16 cellular contexts compared by ENCODE assay signal in the genomic region with DNA sequence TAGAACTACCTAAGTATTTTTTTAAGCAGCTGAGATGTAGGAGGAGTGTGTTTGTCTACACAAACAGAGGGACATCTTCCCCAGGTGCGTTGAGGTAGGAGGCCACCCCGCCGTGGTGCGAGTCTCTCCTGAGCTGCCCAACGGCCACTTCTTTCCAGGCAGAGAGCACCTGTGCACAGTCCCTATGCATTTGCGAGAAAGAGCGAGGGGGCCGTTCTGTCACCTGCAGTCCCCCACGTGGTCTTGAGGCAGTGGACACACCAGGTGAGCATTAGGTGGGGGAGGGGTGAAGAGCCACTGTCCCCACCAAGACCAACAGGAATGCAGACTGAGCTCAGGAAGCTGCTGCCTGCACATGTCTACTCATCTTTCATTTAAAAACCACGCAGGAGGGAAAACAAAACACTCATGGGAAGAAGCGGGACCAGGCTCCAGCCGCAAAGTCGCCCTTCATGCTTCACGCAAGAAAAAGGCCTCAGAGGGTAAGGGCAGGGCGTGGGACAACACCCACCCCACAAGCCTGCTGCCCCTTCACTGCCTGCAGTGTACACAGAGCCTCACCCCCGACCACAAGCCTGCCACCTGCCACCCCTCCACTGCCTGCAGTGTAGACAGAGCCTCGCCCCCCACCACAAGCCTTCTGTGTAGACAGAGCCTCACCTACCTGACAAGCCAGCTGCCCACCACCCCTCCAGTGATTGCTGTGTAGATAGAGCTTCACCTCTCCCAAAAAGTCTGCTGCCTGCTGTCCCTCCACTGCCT.
DNase-seq lines count a peak whose midpoint lies in the region; ATAC-seq, FAIRE-seq and TF ChIP-seq lines count a peak whose summit lies in the region.
"Had no signal": no experiment of that assay in that cellular context is flagged by ENCODE, and none has a peak within 500 bp of the region (broad histone marks: within the 10 kb centered on the region; RNA-seq: fewer than 3 reads in every experiment).

No MANE protein-coding gene starts in this region.

- no peak overlapping the region for H3K27ac ChIP-seq in kidney (ENCODE audit: low read depth in 2 of 2, low read length in 2 of 2)
- no peak overlapping the region for H3K27ac ChIP-seq in SK-N-SH (ENCODE audit: low read depth in 2 of 2, low read length in 1 of 2)
- H3K27ac ChIP-seq in hepatocyte, result no peak overlapping the region
- H3K27ac ChIP-seq: body of pancreas, epithelial cell of prostate, left ventricle myocardium inferior, ovary had no signal

- peak overlapping the region; percentile 72 for H3K4me3 Mint-ChIP-seq in stimulated activated naive CD8-positive, alpha-beta T cell treated with anti-CD3 and anti-CD28 coated beads, Interleukin-15, Interleukin-2, amounts not matched to agents 100 ng/mL and 50 ng/mL, for 24 hours
- no peak overlapping the region for H3K4me3 Mint-ChIP-seq in HFFc6

- no peak overlapping the region for H3K4me2 ChIP-seq in SK-N-SH
- H3K4me2 ChIP-seq in hepatocyte, result no peak overlapping the region

- no peak for TF ChIP-seq EP300 in SK-N-SH (IDR thresholded peaks at IDR 0.05; ENCODE audit: borderline replicate concordance in 1 of 2, low read depth in 1 of 2, low read length in 1 of 2)

- H3K9me3 ChIP-seq in kidney (ENCODE audit: control insufficient read depth in 1 of 2, low read length in 2 of 2), result peaks cover 0 to 4% of the 10 kb centered on the region in 2 donors
- H3K9me3 ChIP-seq in SK-N-SH, result no peaks in the 10 kb centered on the region
- H3K9me3 ChIP-seq in hepatocyte (ENCODE audit: low read depth), result no peaks in the 10 kb centered on the region
- H3K9me3 ChIP-seq: body of pancreas, ovary had no signal

- CTCF ChIA-PET in SK-N-SH (lab: Yijun Ruan, JAX), result no interaction called here

- peaks cover 15% of the 10 kb centered on the region for H3K9me3 Mint-ChIP-seq in stimulated activated naive CD8-positive, alpha-beta T cell treated with anti-CD3 and anti-CD28 coated beads, Interleukin-15, Interleukin-2, amounts not matched to agents 100 ng/mL and 50 ng/mL, for 24 hours
- peaks cover 49% of the 10 kb centered on the region for H3K9me3 Mint-ChIP-seq in HFFc6

- H3K36me3 Mint-ChIP-seq in stimulated activated naive CD8-positive, alpha-beta T cell treated with anti-CD3 and anti-CD28 coated beads, Interleukin-15, Interleukin-2, amounts not matched to agents 100 ng/mL and 50 ng/mL, for 24 hours (ENCODE audit: low read depth), result peaks cover 5% of the 10 kb centered on the region
- H3K36me3 Mint-ChIP-seq in HFFc6 (ENCODE audit: low read depth), result 0 out of 2 replicates have a peak, but pooled peaks cover 6% of the 10 kb centered on the region

- H2AFZ ChIP-seq in SK-N-SH (ENCODE audit: low read depth), result no peak overlapping the region
- H2AFZ ChIP-seq in hepatocyte, result no peak overlapping the region

- no peaks in the 10 kb centered on the region for H3K9me2 ChIP-seq in SK-N-SH
- no peaks in the 10 kb centered on the region for H3K9me2 ChIP-seq in hepatocyte (replicated peaks; ENCODE audit: insufficient read depth)

- H3K27ac Mint-ChIP-seq in stimulated activated naive CD8-positive, alpha-beta T cell treated with anti-CD3 and anti-CD28 coated beads, Interleukin-15, Interleukin-2, amounts not matched to agents 100 ng/mL and 50 ng/mL, for 24 hours, result peak overlapping the region; percentile 92
- H3K27ac Mint-ChIP-seq in HFFc6, result no peak overlapping the region

- TF ChIP-seq CTCF in kidney (IDR thresholded peaks at IDR 0.05; ENCODE audit: borderline replicate concordance, extremely low read depth, insufficient read depth) (no peak), SK-N-SH (IDR thresholded peaks at IDR 0.05) (no peak), HFFc6 (IDR thresholded peaks at IDR 0.05) (no peak), hepatocyte (IDR thresholded peaks at IDR 0.05; ENCODE audit: poor library complexity) (no peak)

- H3K36me3 ChIP-seq in kidney (ENCODE audit: control insufficient read depth in 1 of 2, insufficient read depth in 2 of 2, low read length in 2 of 2) (no peaks in the 10 kb centered on the region), SK-N-SH (replicated peaks in 1 of 2; ENCODE audit: control insufficient read depth in 1 of 2, insufficient read depth in 2 of 2, low read length in 1 of 2) (no peaks in the 10 kb centered on the region), hepatocyte (replicated peaks; ENCODE audit: insufficient read depth, low read depth) (no peaks in the 10 kb centered on the region)
- H3K36me3 ChIP-seq: gastroesophageal sphincter, left ventricle myocardium inferior, ovary, transverse colon had no signal

- H3K79me2 ChIP-seq in SK-N-SH (ENCODE audit: insufficient read depth) (no peaks in the 10 kb centered on the region), hepatocyte (no peaks in the 10 kb centered on the region)

- peaks cover 0 to 8% of the 10 kb centered on the region in 2 donors for H3K4me1 ChIP-seq in kidney (ENCODE audit: control insufficient read depth in 1 of 2, insufficient read depth in 1 of 2, low read depth in 1 of 2, low read length in 2 of 2)
- H3K4me1 ChIP-seq in SK-N-SH (ENCODE audit: control insufficient read depth in 1 of 2, insufficient read depth in 2 of 2, low read depth in 1 of 2, low read length in 1 of 2), result peaks cover 0 to 4% of the 10 kb centered on the region in 2 experiments; a peak in 1 of 4 replicates
- H3K4me1 ChIP-seq in hepatocyte (ENCODE audit: insufficient read depth), result no peaks in the 10 kb centered on the region

- peaks cover 10% of the 10 kb centered on the region for H3K27me3 Mint-ChIP-seq in stimulated activated naive CD8-positive, alpha-beta T cell treated with anti-CD3 and anti-CD28 coated beads, Interleukin-15, Interleukin-2, amounts not matched to agents 100 ng/mL and 50 ng/mL, for 24 hours
- H3K27me3 Mint-ChIP-seq in HFFc6 (ENCODE audit: insufficient read depth), result peaks cover 1% of the 10 kb centered on the region; the same call in 1 of the 2 replicates

- FAIRE-seq in kidney (lab: Jason Lieb, UNC), result no peak

- H3K4me3 ChIP-seq in kidney (ENCODE audit: low read length in 2 of 2) (no peak overlapping the region), SK-N-SH (ENCODE audit: low read depth in 2 of 2, low read length in 1 of 2) (no peak overlapping the region), hepatocyte (no peak overlapping the region)
- H3K4me3 ChIP-seq: body of pancreas, gastroesophageal sphincter, mucosa of descending colon, ovary, transverse colon had no signal

- intact Hi-C loops in kidney (cut with DNase I), result no loop called here

- 48% methylated on average over 11 of the region's 17 CpGs for WGBS in SK-N-SH (ENCODE audit: low lambda C conversion rate)
- WGBS in hepatocyte (ENCODE audit: low lambda C conversion rate, missing lambda C conversion rate), result 68% methylated on average over 17 of the region's 17 CpGs

- POLR2A ChIA-PET in SK-N-SH (lab: Yijun Ruan, JAX), result no interaction called here

- no peak for ATAC-seq in stimulated activated naive CD8-positive, alpha-beta T cell treated with anti-CD3 and anti-CD28 coated beads, Interleukin-15, Interleukin-2, amounts not matched to agents 100 U/mL and 50 U/mL, for 24 hours
- ATAC-seq: body of pancreas, gastroesophageal sphincter had no signal

- no peaks in the 10 kb centered on the region for H3F3A ChIP-seq in SK-N-SH (replicated peaks; ENCODE audit: insufficient read depth)

- H4K20me1 ChIP-seq in SK-N-SH (ENCODE audit: insufficient read depth), result no peaks in the 10 kb centered on the region
- no peaks in the 10 kb centered on the region for H4K20me1 ChIP-seq in hepatocyte (ENCODE audit: insufficient read depth, poor library complexity, severe bottlenecking)

- H3K9ac ChIP-seq in kidney (ENCODE audit: low read length in 2 of 2) (no peak overlapping the region), SK-N-SH (no peak overlapping the region)

- peaks cover 67% of the 10 kb centered on the region for H3K4me1 Mint-ChIP-seq in stimulated activated naive CD8-positive, alpha-beta T cell treated with anti-CD3 and anti-CD28 coated beads, Interleukin-15, Interleukin-2, amounts not matched to agents 100 ng/mL and 50 ng/mL, for 24 hours (ENCODE audit: low read depth)
- no peaks in the 10 kb centered on the region for H3K4me1 Mint-ChIP-seq in HFFc6 (ENCODE audit: low read depth)

- H3K27me3 ChIP-seq in SK-N-SH (ENCODE audit: insufficient read depth) (no peaks in the 10 kb centered on the region), hepatocyte (no peaks in the 10 kb centered on the region)
- H3K27me3 ChIP-seq: body of pancreas, ovary, transverse colon had no signal

- no peak for TF ChIP-seq RAD21 in SK-N-SH (IDR thresholded peaks at IDR 0.05; ENCODE audit: low read length)

- peak in 2 of 3 experiments; percentile 24 to 65 for DNase-seq in NCI-H1417 (lab: John Stamatoyannopoulos, UW)
- DNase-seq in NCI-H1417 treated with DMSO at 0.1 percent for 48 hours (lab: John Stamatoyannopoulos, UW), result no peak
- DNase-seq in stimulated activated naive CD8-positive, alpha-beta T cell treated with anti-CD3 and anti-CD28 coated beads, Interleukin-15, Interleukin-2, amounts not matched to agents 100 U/mL and 50 U/mL, for 24 hours, result no peak
- DNase-seq in kidney, result peak; percentile 53
- DNase-seq in SK-N-SH, result no peak
- DNase-seq in HFFc6, result no peak
- DNase-seq in hepatocyte (ENCODE audit: low spot score), result no peak
- DNase-seq: SHP77 treated with DMSO at 0.1 percent for 48 hours had no signal

TF ChIP-seq in SK-N-SH, 30 proteins besides CTCF, POLR2A, EP300 and RAD21:
- no peak for TF ChIP-seq MXI1 (IDR thresholded peaks at IDR 0.05; ENCODE audit: low read depth, low read length)
- TF ChIP-seq GABPA (IDR thresholded peaks at IDR 0.05; ENCODE audit: low read depth), result no peak
- TF ChIP-seq RXRA (IDR thresholded peaks at IDR 0.05; ENCODE audit: borderline replicate concordance, low read depth), result no peak
- TF ChIP-seq TAF1 (IDR thresholded peaks at IDR 0.05; ENCODE audit: borderline replicate concordance, low read depth, low read length), result no peak
TF ChIP-seq in SK-N-SH: peak in this region for 0.

Comparison
In these comparisons a context has a peak if more than half of its experiments do, and no peak if none do; other contexts are left out.
1. DNase-seq: peak in NCI-H1417 (2 of 3) and kidney (single experiment); none in NCI-H1417 treated with DMSO at 0.1 percent for 48 hours (single experiment), stimulated activated naive CD8-positive, alpha-beta T cell treated with anti-CD3 and anti-CD28 coated beads, Interleukin-15, Interleukin-2, amounts not matched to agents 100 U/mL and 50 U/mL, for 24 hours (single experiment), SK-N-SH (single experiment), HFFc6 (single experiment) and hepatocyte (single experiment).